ENCODE assay signal across 32 cellular contexts in genomic region chr15:82823049-82823448, GRCh38. TPM values are rescaled to one million over a fixed set of nuclear protein-coding genes. Genes with fewer than 3 reads are reported as not detected.
DNase-seq lines count a peak whose midpoint lies in the region; ATAC-seq lines count a peak whose summit lies in the region.
"Had no signal": no experiment of that assay in that cellular context is flagged by ENCODE, and none has a peak within 500 bp of the region (broad histone marks: within the 10 kb centered on the region; RNA-seq: fewer than 3 reads in every experiment).

No MANE protein-coding gene starts in this region.

- no peaks in the 10 kb centered on the region for H3K27me3 Mint-ChIP-seq in activated CD4-positive, alpha-beta T cell treated with anti-CD3 and anti-CD28 coated beads, Interleukin-2, amount 10 ng/mL, durations not matched to agents 24 days and 14 days
- H3K27me3 Mint-ChIP-seq: B cell; CD4-positive, alpha-beta memory T cell; CD4-positive, alpha-beta T cell; CD4-positive, CD25-positive, alpha-beta regulatory T cell; CD8-positive, alpha-beta memory T cell had no signal

- peak; percentile 63 for ATAC-seq in left lobe of liver
- ATAC-seq: A549; CD8-positive, alpha-beta T cell had no signal

- H3K36me3 Mint-ChIP-seq in activated CD4-positive, alpha-beta T cell treated with anti-CD3 and anti-CD28 coated beads, Interleukin-2, amount 10 ng/mL, durations not matched to agents 24 days and 14 days (ENCODE audit: low read depth), result peaks cover 54% of the 10 kb centered on the region

- no peak overlapping the region for H3K27ac Mint-ChIP-seq in activated CD4-positive, alpha-beta T cell treated with anti-CD3 and anti-CD28 coated beads, Interleukin-2, amount 10 ng/mL, durations not matched to agents 24 days and 14 days
- H3K27ac Mint-ChIP-seq: B cell; CD4-positive, alpha-beta memory T cell; CD4-positive, alpha-beta T cell; CD8-positive, alpha-beta T cell had no signal

- peaks cover 4% of the 10 kb centered on the region for H3K4me1 Mint-ChIP-seq in activated CD4-positive, alpha-beta T cell treated with anti-CD3 and anti-CD28 coated beads, Interleukin-2, amount 10 ng/mL, durations not matched to agents 24 days and 14 days
- H3K4me1 Mint-ChIP-seq: CD14-positive monocyte had no signal

- DNase-seq in DMS 273 (lab: John Stamatoyannopoulos, UW; ENCODE audit: unreplicated experiment) (peak; percentile 19), DMS 273 treated with DMSO at 0.1 percent for 48 hours (lab: John Stamatoyannopoulos, UW) (no peak), left lobe of liver (ENCODE audit: low spot score) (peak; percentile 58), SW480 (ENCODE audit: low spot score) (no peak)
- DNase-seq in activated CD4-positive, alpha-beta T cell treated with anti-CD3 and anti-CD28 coated beads, Interleukin-2, amount 10 ng/mL, durations not matched to agents 24 days and 14 days, result peak; percentile 13
- no peak for DNase-seq in activated CD4-positive, alpha-beta T cell treated with anti-CD3 and anti-CD28 coated beads, Interleukin-2, amount 50 U/mL, for 4 hours
- DNase-seq: 8988T; ACHN; AML-193; BE2C; C1 segment of cervical spinal cord; Caco-2; Calu3; CD4-positive, alpha-beta memory T cell; CD4-positive, alpha-beta T cell; CD4-positive, CD25-positive, alpha-beta regulatory T cell; CD8-positive, alpha-beta memory T cell; CD8-positive, alpha-beta T cell; COR-L47; DMS153; DMS53; DMS79; DMS79 treated with DMSO at 0.1 percent for 48 hours; DND-41; EL had no signal

- no peak overlapping the region for H3K4me3 Mint-ChIP-seq in activated CD4-positive, alpha-beta T cell treated with anti-CD3 and anti-CD28 coated beads, Interleukin-2, amount 10 ng/mL, durations not matched to agents 24 days and 14 days
- H3K4me3 Mint-ChIP-seq: B cell; CD14-positive monocyte; CD4-positive, alpha-beta memory T cell; CD4-positive, alpha-beta T cell; CD4-positive, CD25-positive, alpha-beta regulatory T cell; CD8-positive, alpha-beta memory T cell; CD8-positive, alpha-beta T cell had no signal

- no peaks in the 10 kb centered on the region for H3K9me3 Mint-ChIP-seq in activated CD4-positive, alpha-beta T cell treated with anti-CD3 and anti-CD28 coated beads, Interleukin-2, amount 10 ng/mL, durations not matched to agents 24 days and 14 days
- H3K9me3 Mint-ChIP-seq: CD4-positive, alpha-beta memory T cell; CD4-positive, alpha-beta T cell; CD8-positive, alpha-beta memory T cell; CD8-positive, alpha-beta T cell had no signal

- intact Hi-C loops in activated CD4-positive, alpha-beta T cell treated with anti-CD3 and anti-CD28 coated beads, Interleukin-2, amount 10 ng/mL, durations not matched to agents 24 days and 14 days (cut with micrococcal nuclease), result no loop called here

RNA-seq across cellular contexts. Expression of gene WHAMM, which starts 13.6 kb away (rescaled TPM):
- total RNA-seq in activated CD4-positive, alpha-beta T cell treated with anti-CD3 and anti-CD28 coated beads, Interleukin-2, amount 10 ng/mL, durations not matched to agents 24 days and 14 days, result 5.1 and 6.7 TPM in 2 replicates
- 5.0 TPM for total RNA-seq in left lobe of liver

RNA-seq across cellular contexts. Expression of gene FSD2, which starts 17.2 kb away (rescaled TPM):
- total RNA-seq in activated CD4-positive, alpha-beta T cell treated with anti-CD3 and anti-CD28 coated beads, Interleukin-2, amount 10 ng/mL, durations not matched to agents 24 days and 14 days, result not detected in 2 replicates
- not detected for total RNA-seq in left lobe of liver
- total RNA-seq: A172; A673; B cell; Caco-2; Calu3; CD4-positive, alpha-beta memory T cell; CD4-positive, alpha-beta T cell; CD4-positive, CD25-positive, alpha-beta regulatory T cell; CD8-positive, alpha-beta memory T cell; CD8-positive, alpha-beta T cell; Daoy; G401 had no signal

Comparison
In these comparisons a context has a peak if more than half of its experiments do, and no peak if none do; other contexts are left out.
1. DNase-seq: peak in DMS 273 (single experiment), activated CD4-positive, alpha-beta T cell treated with anti-CD3 and anti-CD28 coated beads, Interleukin-2, amount 10 ng/mL, durations not matched to agents 24 days and 14 days (single experiment) and left lobe of liver (single experiment); none in DMS 273 treated with DMSO at 0.1 percent for 48 hours (single experiment), activated CD4-positive, alpha-beta T cell treated with anti-CD3 and anti-CD28 coated beads, Interleukin-2, amount 50 U/mL, for 4 hours (0 of 2) and SW480 (single experiment).